1 cellular context compared by ENCODE assay signal in the genomic region with DNA sequence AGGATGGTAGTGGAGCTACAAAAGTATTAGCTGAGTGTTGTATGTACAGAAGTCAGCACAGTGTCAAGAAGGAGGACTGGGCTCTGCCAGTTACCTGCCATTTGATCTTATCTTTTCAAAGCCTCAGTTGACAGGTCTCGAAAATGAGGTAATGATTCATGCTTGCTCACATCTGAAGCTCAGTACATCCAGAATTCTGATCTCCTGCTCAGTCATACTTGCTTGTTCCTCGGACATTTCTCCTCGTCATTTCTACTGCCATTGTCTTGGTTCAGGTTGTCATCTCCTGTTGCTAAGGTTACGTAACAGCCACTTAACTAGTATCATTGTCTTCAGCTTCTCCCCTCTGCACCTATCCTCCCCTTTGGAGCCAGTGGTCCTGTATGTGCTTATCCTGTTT.
TF ChIP-seq lines count a peak whose summit lies in the region.

No MANE protein-coding gene starts in this region.

TF ChIP-seq in IMR-90, 13 proteins besides CTCF, POLR2A, EP300 and RAD21:
- peak; percentile 38; the same call in 1 of the 2 replicates for TF ChIP-seq CEBPB (IDR thresholded peaks at IDR 0.05; ENCODE audit: low read depth, low read length)
- TF ChIP-seq CHD1 (IDR thresholded peaks at IDR 0.05; ENCODE audit: low read depth, low read length), result no peak
TF ChIP-seq in IMR-90: peak in this region for 1.
